In genomic region chr5:135747824-135748223, GRCh38 we compare ENCODE assay signal across 25 cellular contexts.
"Had no signal": no experiment of that assay in that cellular context is flagged by ENCODE, and none has a peak within 500 bp of the region (broad histone marks: within the 10 kb centered on the region; RNA-seq: fewer than 3 reads in every experiment).

No MANE protein-coding gene starts in this region.

- H3K36me3 Mint-ChIP-seq: naive B cell; stimulated activated effector memory CD8-positive, alpha-beta T cell treated with anti-CD3 and anti-CD28 coated beads, Interleukin-12 subunit alpha, Interleukin-12 subunit beta, amount 100 ng/mL, for 72 hours had no signal

- H3K9me3 Mint-ChIP-seq: stimulated activated effector memory CD8-positive, alpha-beta T cell treated with anti-CD3 and anti-CD28 coated beads, Interleukin-12 subunit alpha, Interleukin-12 subunit beta, amount 100 ng/mL, for 72 hours had no signal

- H3K27ac Mint-ChIP-seq: naive B cell; nephron; stimulated activated effector memory CD8-positive, alpha-beta T cell treated with anti-CD3 and anti-CD28 coated beads, Interleukin-12 subunit alpha, Interleukin-12 subunit beta, amount 100 ng/mL, for 72 hours had no signal

- H3K4me3 Mint-ChIP-seq: naive B cell; nephron; stimulated activated effector memory CD8-positive, alpha-beta T cell treated with anti-CD3 and anti-CD28 coated beads, Interleukin-12 subunit alpha, Interleukin-12 subunit beta, amount 100 ng/mL, for 72 hours had no signal

- H3K4me1 Mint-ChIP-seq: naive B cell; stimulated activated effector memory CD8-positive, alpha-beta T cell treated with anti-CD3 and anti-CD28 coated beads, Interleukin-12 subunit alpha, Interleukin-12 subunit beta, amount 100 ng/mL, for 72 hours had no signal

- DNase-seq: cortex of kidney; dorsolateral prefrontal cortex; effector CD8-positive, alpha-beta T cell; esophagus squamous epithelium; foreskin keratinocyte; heart left ventricle; hippocampal formation; left colon; left ventricle myocardium superior; mesenchymal stem cell; midbrain; naive B cell; occipital lobe; psoas muscle; retina; right lobe of liver; stimulated activated CD4-positive, alpha-beta T cell treated with anti-CD3 and anti-CD28 coated beads, Interleukin-4, amount 100 ng/mL, for 1 hour; stimulated activated CD8-positive, alpha-beta memory T cell treated with anti-CD3 and anti-CD28 coated beads, Interleukin-4, amount 100 ng/mL, for 48 hours; stimulated activated naive CD8-positive, alpha-beta T cell treated with anti-CD3 and anti-CD28 coated beads, Interleukin-15, Interleukin-2, amounts not matched to agents 100 U/mL and 50 U/mL, for 24 hours; transverse colon had no signal

- H3K4me3 ChIP-seq: dorsolateral prefrontal cortex, esophagus squamous epithelium, heart left ventricle, lung, psoas muscle, right lobe of liver, thoracic aorta, transverse colon had no signal

- ATAC-seq: foreskin keratinocyte; heart left ventricle; left colon; left ventricle myocardium superior; psoas muscle; right lobe of liver; stimulated activated effector memory CD8-positive, alpha-beta T cell treated with anti-CD3 and anti-CD28 coated beads, Interleukin-12 subunit alpha, Interleukin-12 subunit beta, amount 100 ng/mL, for 72 hours; stimulated activated naive CD8-positive, alpha-beta T cell treated with anti-CD3 and anti-CD28 coated beads, Interleukin-15, Interleukin-2, amounts not matched to agents 100 U/mL and 50 U/mL, for 24 hours had no signal

- H3K27ac ChIP-seq: dorsolateral prefrontal cortex, esophagus squamous epithelium, foreskin keratinocyte, heart left ventricle, parathyroid adenoma, psoas muscle, right lobe of liver, thoracic aorta, transverse colon had no signal

- H3K27me3 ChIP-seq: esophagus squamous epithelium, foreskin keratinocyte, heart left ventricle, right lobe of liver, transverse colon had no signal

- H3K27me3 Mint-ChIP-seq: naive B cell had no signal

- H3K4me1 ChIP-seq: esophagus squamous epithelium, foreskin keratinocyte, parathyroid adenoma, psoas muscle, right lobe of liver, transverse colon had no signal

- H3K9me3 ChIP-seq: psoas muscle, right lobe of liver, thoracic aorta, transverse colon had no signal

- H3K36me3 ChIP-seq: esophagus squamous epithelium, heart left ventricle, right lobe of liver, thoracic aorta, transverse colon had no signal
